ENCODE assay signal across 12 cellular contexts in genomic region chr1:116379057-116379630, GRCh38. TPM values are rescaled to one million over a fixed set of nuclear protein-coding genes. Genes with fewer than 3 reads are reported as not detected.
DNase-seq lines count a peak whose midpoint lies in the region; ATAC-seq, FAIRE-seq and TF ChIP-seq lines count a peak whose summit lies in the region.
"Had no signal": no experiment of that assay in that cellular context is flagged by ENCODE, and none has a peak within 500 bp of the region (broad histone marks: within the 10 kb centered on the region; RNA-seq: fewer than 3 reads in every experiment).

No MANE protein-coding gene starts in this region.

- TF ChIP-seq EP300 in GM12878 (IDR thresholded peaks at IDR 0.05; ENCODE audit: borderline replicate concordance in 1 of 2, control insufficient read depth in 1 of 2, low read depth in 2 of 2, low read length in 2 of 2) = no peak

- H3K4me3 ChIP-seq in GM12878 = peak overlapping the region; percentile 60
- no peak overlapping the region for H3K4me3 ChIP-seq in liver (ENCODE audit: low read depth in 1 of 3, low read length in 3 of 3)
- no peak overlapping the region for H3K4me3 ChIP-seq in testis
- H3K4me3 ChIP-seq: uterus had no signal

- H2AFZ ChIP-seq in GM12878 (ENCODE audit: control insufficient read depth, low read depth, low read length) = no peak overlapping the region

- H3K27me3 ChIP-seq in GM12878 (replicated peaks in 1 of 2; ENCODE audit: control insufficient read depth in 2 of 2, insufficient read depth in 2 of 2, low read length in 1 of 2) (no peaks in the 10 kb centered on the region), liver (ENCODE audit: control insufficient read depth in 4 of 4, insufficient read depth in 4 of 4, low read length in 3 of 4) (no peaks in the 10 kb centered on the region), testis (no peaks in the 10 kb centered on the region)
- H3K27me3 ChIP-seq: uterus had no signal

- H3K27ac Mint-ChIP-seq in activated T-cell treated with anti-CD3 and anti-CD28 coated beads, Interleukin-2, amount 50 U/mL, for 24 hours = peak overlapping the region; percentile 93

- no peaks in the 10 kb centered on the region for H3K27me3 Mint-ChIP-seq in activated T-cell treated with anti-CD3 and anti-CD28 coated beads, Interleukin-2, amount 50 U/mL, for 24 hours

- H3K4me1 Mint-ChIP-seq in activated T-cell treated with anti-CD3 and anti-CD28 coated beads, Interleukin-2, amount 50 U/mL, for 24 hours (ENCODE audit: low read depth) = peaks cover 91% of the 10 kb centered on the region

- TF ChIP-seq RAD21 in GM12878 (IDR thresholded peaks at IDR 0.05; ENCODE audit: insufficient read depth, low read depth, low read length) (no peak), liver (IDR thresholded peaks at IDR 0.05) (no peak)

- H3K4me3 Mint-ChIP-seq in activated T-cell treated with anti-CD3 and anti-CD28 coated beads, Interleukin-2, amount 50 U/mL, for 24 hours = peak overlapping the region; percentile 46

- H3K79me2 ChIP-seq in GM12878 (ENCODE audit: control insufficient read depth, insufficient read depth, low read length) = peaks cover 99% of the 10 kb centered on the region

- POLR2A ChIA-PET in GM12878 (lab: Charles Lee) = no interaction called here

- peaks cover 78% of the 10 kb centered on the region for H3K36me3 Mint-ChIP-seq in activated T-cell treated with anti-CD3 and anti-CD28 coated beads, Interleukin-2, amount 50 U/mL, for 24 hours (ENCODE audit: low read depth)

- 61% methylated on average over 2 of the region's 2 CpGs for WGBS in GM12878 (ENCODE audit: insufficient coverage, insufficient replicate concordance, low lambda C conversion rate, missing lambda C conversion rate)
- 25% methylated on average over 2 of the region's 2 CpGs for WGBS in liver
- WGBS in testis, 2 donors = 44 to 57% methylated on average over 2 of the region's 2 CpGs

- H3K4me1 ChIP-seq in GM12878 (ENCODE audit: control insufficient read depth, insufficient read depth, low read length) = peaks cover 39% of the 10 kb centered on the region
- peaks cover 17 to 75% (median 63%) of the 10 kb centered on the region in 4 donors for H3K4me1 ChIP-seq in liver (ENCODE audit: control insufficient read depth in 4 of 4, insufficient read depth in 4 of 4, low read length in 3 of 4)
- peaks cover 74% of the 10 kb centered on the region for H3K4me1 ChIP-seq in testis

- CTCF ChIA-PET in GM12878 (lab: Yijun Ruan, JAX) = interaction anchor here (1.4 kb wide), 1 partner anchor 240 kb away, joined by 3 read pairs; no protein-coding TSS in a partner anchor

- H3K9ac ChIP-seq in GM12878 (ENCODE audit: control insufficient read depth, insufficient read depth, low read length) (peak overlapping the region; percentile 61), liver (ENCODE audit: low read depth in 1 of 2, low read length in 2 of 2) (no peak overlapping the region)

- DNase-seq in activated T-cell treated with anti-CD3 and anti-CD28 coated beads, Interleukin-2, amount 50 U/mL, for 24 hours = no peak
- DNase-seq in activated T-cell treated with anti-CD3 and anti-CD28 coated beads, Interleukin-2, amount 50 U/mL, for 48 hours = no peak
- DNase-seq in GM12878 (ENCODE audit: low read depth, low spot score) (no peak), testis (peak; percentile 52), NCI-H2227 (lab: John Stamatoyannopoulos, UW; ENCODE audit: unreplicated experiment) (no peak), NCI-H69 (lab: John Stamatoyannopoulos, UW) (no peak)
- DNase-seq: activated CD8-positive, alpha-beta memory T cell treated with anti-CD3 and anti-CD28 coated beads, Interleukin-2, amount 50 U/mL, for 4 hours; left colon; NCI-H2081 treated with DMSO at 0.1 percent for 48 hours; uterus had no signal

- H4K20me1 ChIP-seq in GM12878 (ENCODE audit: control insufficient read depth, insufficient read depth) = no peaks in the 10 kb centered on the region

- RAD21 ChIA-PET in GM12878 (lab: Charles Lee; ENCODE audit: unreplicated experiment) = interaction anchor here (0.9 to 1.3 kb wide), 3 partner anchors 107 to 269 kb away, joined by 3 to 4 read pairs (median 3); no protein-coding TSS in a partner anchor

- BruUV-seq in GM12878 (replicated peaks; lab: Mats Ljungman, UMichigan) = no TSS peak

- H3K36me3 ChIP-seq in GM12878 (ENCODE audit: control insufficient read depth in 2 of 2, insufficient read depth in 2 of 2, low read length in 1 of 2) (peaks cover 0 to 7% of the 10 kb centered on the region in 2 experiments; a peak in 1 of 4 replicates), liver (ENCODE audit: control insufficient read depth in 4 of 4, insufficient read depth in 3 of 4, low read depth in 1 of 4, low read length in 3 of 4) (no peaks in the 10 kb centered on the region), testis (ENCODE audit: low read depth, missing control alignments) (no peaks in the 10 kb centered on the region)
- H3K36me3 ChIP-seq: uterus had no signal

- H3K9me3 ChIP-seq in GM12878 (replicated peaks; ENCODE audit: control insufficient read depth, insufficient read depth, low read length) (no peaks in the 10 kb centered on the region), liver (ENCODE audit: control insufficient read depth in 4 of 4, low read length in 3 of 4) (no peaks in the 10 kb centered on the region), testis (no peaks in the 10 kb centered on the region)
- H3K9me3 ChIP-seq: uterus had no signal

- TF ChIP-seq CTCF in GM12878 (IDR thresholded peaks at IDR 0.05 in 2 of 3, conservative IDR thresholded peaks at IDR 0.05 in 1 of 3; ENCODE audit: control insufficient read depth in 2 of 3, extremely low read depth in 1 of 3, insufficient read depth in 1 of 3, low read depth in 3 of 3, low read length in 3 of 3) (no peak), liver (IDR thresholded peaks at IDR 0.05; ENCODE audit: low read depth, low read length, missing input control) (no peak), testis (IDR thresholded peaks at IDR 0.05) (no peak)

- no peak for FAIRE-seq in GM12878 (lab: Jason Lieb, UNC)

- SMC1A ChIA-PET in GM12878 (lab: Charles Lee; ENCODE audit: uncharacterized antibody, unreplicated experiment) = interaction anchor here (1.2 kb wide), 1 partner anchor 106 kb away, joined by 4 read pairs; no protein-coding TSS in a partner anchor

- TF ChIP-seq POLR2A in GM12878 (IDR thresholded peaks at IDR 0.05; ENCODE audit: low read depth, low read length) = no peak
- TF ChIP-seq POLR2A in testis (IDR thresholded peaks at IDR 0.05) = no peak

- no peaks in the 10 kb centered on the region for H3K9me3 Mint-ChIP-seq in activated T-cell treated with anti-CD3 and anti-CD28 coated beads, Interleukin-2, amount 50 U/mL, for 24 hours

- H3K27ac ChIP-seq in GM12878 (ENCODE audit: control insufficient read depth, insufficient read depth) (peak overlapping the region; percentile 96), liver (ENCODE audit: low read depth in 1 of 2, low read length in 2 of 2) (peak overlapping the region; percentile 51 to 64), testis (peak overlapping the region in 1 of 2 donors; percentile 57)

- peak overlapping the region; percentile 89 for H3K4me2 ChIP-seq in GM12878 (ENCODE audit: control insufficient read depth, insufficient read depth)

- in situ Hi-C loops in GM12878 (cut with MboI) = no loop called here

- intact Hi-C loops in GM12878 (cut with micrococcal nuclease; ENCODE audit: unreplicated experiment) (loop anchor here (2.0 to 5.0 kb wide), 5 partner anchors 40 to 683 kb away; partner anchors contain the start of gene TTF2), testis (cut with DNase I; ENCODE audit: low total_unique reads) (no loop called here)

- ATAC-seq in GM12878 (no peak), GM21390 (IDR thresholded peaks at IDR 0.05; ENCODE audit: unreplicated experiment) (no peak)

TF ChIP-seq in GM12878, 131 proteins besides CTCF, POLR2A, EP300 and RAD21 (continues in another document):
- TF ChIP-seq SUPT20H (IDR thresholded peaks at IDR 0.05; ENCODE audit: borderline replicate concordance, control insufficient read depth, low read depth, low read length) (no peak), TCF12 (IDR thresholded peaks at IDR 0.05; ENCODE audit: low read depth, low read length) (no peak), POLR2AphosphoS5 (IDR thresholded peaks at IDR 0.05; ENCODE audit: low read length) (no peak), WRNIP1 (IDR thresholded peaks at IDR 0.05; ENCODE audit: borderline replicate concordance, low read depth, low read length) (0 out of 2 replicates have a peak, but pooled peaks have one; percentile 84), SP1 (IDR thresholded peaks at IDR 0.05; ENCODE audit: low read depth, low read length) (no peak)

RNA-seq across cellular contexts. Expression of gene ATP1A1, which starts 6.1 kb away (rescaled TPM):
- 448 and 474 TPM in 2 replicates for total RNA-seq in GM12878 (2013; cell fraction: nucleolus; rRNA removed)
- total RNA-seq in GM12878 (2014; rRNA removed) (247 and 262 TPM in 2 replicates), GM12878 (2014; rRNA removed; fragmentation: Illumina TruSeq; extraction: Trizol) (122 and 125 TPM in 2 replicates), GM12878 (2021) (359 and 374 TPM in 2 replicates), liver (100 to 1,000 TPM in 1 of 2 donors, 10 to 100 TPM in 1; 80.8 to 128 TPM), testis (100 to 1,000 TPM; 444 to 561 TPM)
- 247 TPM for polyA plus RNA-seq in GM12878 (2011; ENCODE audit: low read depth)
- polyA plus RNA-seq in GM12878 (2011; rRNA removed) (472 and 566 TPM in 2 replicates), GM12878 (2014; fragmentation: Illumina TruSeq; extraction: Trizol) (348 and 375 TPM in 2 replicates), GM12878 (2014; fragmentation: Nextera tagmentation; extraction: Ambion mirVana) (100 to 1,000 TPM; 113 to 151 TPM), GM12878 (2014; rRNA removed) (324 and 340 TPM in 2 replicates), GM12878 (2016; fragmentation: Nextera tagmentation; extraction: Ambion mirVana) (100 to 1,000 TPM; 308 to 318 TPM), liver (10 to 100 TPM; 68.6 to 84.5 TPM), testis (ENCODE audit: insufficient read depth, low read depth, low replicate concordance) (394 TPM)
- polyA plus RNA-seq in GM12878 (2011; cell fraction: cytosol; rRNA removed) = 544 and 594 TPM in 2 replicates
- 334 and 377 TPM in 2 replicates for polyA plus RNA-seq in GM12878 (2011; cell fraction: nucleus; rRNA removed)
- polyA plus RNA-seq in GM12878 (2012) = 277 and 312 TPM in 2 replicates
- polyA minus RNA-seq in GM12878 (2011; rRNA and poly(A)+ RNA removed) = 882 and 896 TPM in 2 replicates
- 201 and 236 TPM in 2 replicates for polyA minus RNA-seq in GM12878 (2011; cell fraction: cytosol; rRNA and poly(A)+ RNA removed)
- 193 and 239 TPM in 2 replicates for polyA minus RNA-seq in GM12878 (2011; cell fraction: nucleus; rRNA and poly(A)+ RNA removed)
